1 cellular context compared by ENCODE assay signal in the genomic region with DNA sequence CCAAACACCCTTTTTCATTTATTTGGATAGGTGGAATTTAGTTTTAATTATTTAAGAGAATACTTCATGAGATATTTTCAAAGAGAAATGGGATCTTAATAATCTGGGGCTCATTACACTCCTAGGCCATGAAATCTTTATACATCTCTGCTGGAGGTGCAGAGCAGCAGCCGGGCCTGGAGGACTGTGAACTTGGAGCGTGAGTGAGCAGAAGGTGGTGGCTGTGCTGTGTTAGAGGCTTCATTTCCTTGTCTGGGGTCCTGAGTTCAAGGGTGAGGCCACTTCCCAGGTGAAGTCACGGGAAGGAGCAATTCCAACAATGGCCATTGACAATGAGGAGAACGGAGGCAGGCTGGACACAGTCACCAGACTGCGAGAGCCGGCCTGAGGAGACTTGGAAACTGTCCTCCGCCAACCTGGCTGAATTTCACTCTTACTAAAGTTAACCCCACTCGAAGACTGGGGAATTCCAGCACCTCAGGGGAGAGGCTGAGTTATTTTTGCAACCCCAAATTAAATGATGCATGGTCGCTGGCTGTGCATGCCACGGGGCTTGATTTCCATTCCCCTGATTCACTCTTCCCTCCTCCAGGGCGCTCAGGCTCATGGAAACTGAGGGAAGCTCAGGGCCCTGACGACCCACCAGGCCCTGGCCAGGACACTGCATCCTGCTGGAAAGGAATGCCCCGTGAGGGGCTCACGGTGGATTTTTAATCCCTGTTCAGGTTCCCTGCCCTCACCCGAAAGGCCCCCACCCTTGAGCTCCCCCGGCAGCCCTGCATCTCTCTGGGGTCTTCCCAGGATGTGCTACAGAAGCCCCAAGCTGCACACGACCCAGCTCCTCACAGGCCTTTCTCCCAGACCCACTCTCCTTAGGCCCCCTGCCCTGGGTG.
TF ChIP-seq lines count a peak whose summit lies in the region.

No MANE protein-coding gene starts in this region.

TF ChIP-seq in IMR-90, 13 proteins besides CTCF, POLR2A, EP300 and RAD21:
- TF ChIP-seq MXI1 (IDR thresholded peaks at IDR 0.05; ENCODE audit: borderline replicate concordance, low read depth, low read length) = no peak
- TF ChIP-seq FOS (IDR thresholded peaks at IDR 0.05; ENCODE audit: low read depth, low read length) = no peak
- no peak for TF ChIP-seq NFE2L2 (IDR thresholded peaks at IDR 0.05; ENCODE audit: low read depth, low read length)
- no peak for TF ChIP-seq BHLHE40 (IDR thresholded peaks at IDR 0.05; ENCODE audit: low read depth, low read length)
- TF ChIP-seq, protein P1, sequence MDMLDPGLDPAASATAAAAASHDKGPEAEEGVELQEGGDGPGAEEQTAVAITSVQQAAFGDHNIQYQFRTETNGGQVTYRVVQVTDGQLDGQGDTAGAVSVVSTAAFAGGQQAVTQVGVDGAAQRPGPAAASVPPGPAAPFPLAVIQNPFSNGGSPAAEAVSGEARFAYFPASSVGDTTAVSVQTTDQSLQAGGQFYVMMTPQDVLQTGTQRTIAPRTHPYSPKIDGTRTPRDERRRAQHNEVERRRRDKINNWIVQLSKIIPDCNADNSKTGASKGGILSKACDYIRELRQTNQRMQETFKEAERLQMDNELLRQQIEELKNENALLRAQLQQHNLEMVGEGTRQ (IDR thresholded peaks at IDR 0.05; ENCODE audit: low read depth, low read length) = no peak
- no peak for TF ChIP-seq MAFK (IDR thresholded peaks at IDR 0.05; ENCODE audit: low read depth, low read length)
- no peak for TF ChIP-seq RFX5 (IDR thresholded peaks at IDR 0.05; ENCODE audit: low read depth, low read length)
- no peak for TF ChIP-seq CHD1 (IDR thresholded peaks at IDR 0.05; ENCODE audit: low read depth, low read length)
- TF ChIP-seq MAZ (IDR thresholded peaks at IDR 0.05; ENCODE audit: borderline replicate concordance, low read depth, low read length) = no peak
- no peak for TF ChIP-seq CEBPB (IDR thresholded peaks at IDR 0.05; ENCODE audit: low read depth, low read length)
- no peak for TF ChIP-seq SMC3 (IDR thresholded peaks at IDR 0.05; ENCODE audit: low read depth, low read length)
- TF ChIP-seq RCOR1 (IDR thresholded peaks at IDR 0.05; ENCODE audit: insufficient replicate concordance, low read length) = no peak
- TF ChIP-seq, protein P2, sequence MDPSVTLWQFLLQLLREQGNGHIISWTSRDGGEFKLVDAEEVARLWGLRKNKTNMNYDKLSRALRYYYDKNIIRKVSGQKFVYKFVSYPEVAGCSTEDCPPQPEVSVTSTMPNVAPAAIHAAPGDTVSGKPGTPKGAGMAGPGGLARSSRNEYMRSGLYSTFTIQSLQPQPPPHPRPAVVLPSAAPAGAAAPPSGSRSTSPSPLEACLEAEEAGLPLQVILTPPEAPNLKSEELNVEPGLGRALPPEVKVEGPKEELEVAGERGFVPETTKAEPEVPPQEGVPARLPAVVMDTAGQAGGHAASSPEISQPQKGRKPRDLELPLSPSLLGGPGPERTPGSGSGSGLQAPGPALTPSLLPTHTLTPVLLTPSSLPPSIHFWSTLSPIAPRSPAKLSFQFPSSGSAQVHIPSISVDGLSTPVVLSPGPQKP (IDR thresholded peaks at IDR 0.05; ENCODE audit: borderline replicate concordance, low read depth, low read length) = no peak
